Comparison of ENCODE assay signal across 21 cellular contexts in the genomic region with DNA sequence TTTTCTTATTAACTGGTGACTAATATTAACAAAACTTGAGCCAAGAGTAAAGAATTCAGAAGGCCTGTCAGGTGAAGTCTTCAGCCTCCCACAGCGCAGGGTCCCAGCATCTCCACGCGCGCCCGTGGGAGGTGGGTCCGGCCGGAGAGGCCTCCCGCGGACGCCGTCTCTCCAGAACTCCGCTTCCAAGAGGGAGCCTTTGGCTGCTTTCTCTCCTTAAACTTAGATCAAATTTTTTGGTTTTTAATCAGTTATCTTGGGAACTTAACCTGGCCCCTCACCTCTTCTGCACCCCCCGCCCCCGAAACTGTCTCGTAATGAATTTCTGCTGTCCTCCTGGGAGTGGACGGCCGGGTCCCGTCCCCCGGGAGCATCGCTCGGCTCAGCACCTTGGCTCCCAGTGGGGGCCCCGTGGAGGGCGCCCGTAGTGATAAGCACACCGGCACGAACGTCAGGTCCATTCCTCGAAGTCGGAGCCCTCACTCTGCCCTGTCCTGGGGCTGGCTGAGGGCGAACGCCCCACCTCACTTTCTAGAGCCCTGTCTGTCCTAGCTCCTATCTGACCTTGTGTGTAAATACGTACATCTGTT. TPM values are rescaled to one million over a fixed set of nuclear protein-coding genes. Genes with fewer than 3 reads are reported as not detected.
DNase-seq lines count a peak whose midpoint lies in the region; ATAC-seq and TF ChIP-seq lines count a peak whose summit lies in the region.
"Had no signal": no experiment of that assay in that cellular context is flagged by ENCODE, and none has a peak within 500 bp of the region (broad histone marks: within the 10 kb centered on the region; RNA-seq: fewer than 3 reads in every experiment).

No MANE protein-coding gene starts in this region.

- no peaks in the 10 kb centered on the region for H3K9me2 ChIP-seq in SK-N-SH

- TF ChIP-seq RAD21 in SK-N-SH (IDR thresholded peaks at IDR 0.05; ENCODE audit: low read length): no peak

- WGBS in SK-N-SH (ENCODE audit: low lambda C conversion rate): 96% methylated on average over 25 of the region's 32 CpGs

- peaks cover 6% of the 10 kb centered on the region for H3F3A ChIP-seq in SK-N-SH (replicated peaks; ENCODE audit: insufficient read depth)

- H4K20me1 ChIP-seq in SK-N-SH (ENCODE audit: insufficient read depth): no peaks in the 10 kb centered on the region
- H4K20me1 ChIP-seq in BLaER1 treated with 17β-estradiol and CSF1 and Interleukin-3, amounts not matched to agents 10 nM and 100 nM: peaks cover 0 to 57% (median 13%) of the 10 kb centered on the region in 11 experiments; a peak in 13 of 22 replicates

- no peak overlapping the region for H3K9ac ChIP-seq in SK-N-SH
- H3K9ac ChIP-seq in BLaER1 treated with 17β-estradiol and CSF1 and Interleukin-3, amounts not matched to agents 10 nM and 100 nM: peak overlapping the region in 2 of 11 experiments; percentile 32 to 50; a peak in 3 of 22 replicates

- in situ Hi-C loops in G401 (cut with HindIII; ENCODE audit: low sequenced_read_pairs): no loop called here

- TF ChIP-seq CTCF in SK-N-SH (IDR thresholded peaks at IDR 0.05) (no peak), VCaP (conservative IDR thresholded peaks at IDR 0.05) (no peak), nephron progenitor cell (IDR thresholded peaks at IDR 0.05) (no peak)

- H3K27ac ChIP-seq in SK-N-SH (ENCODE audit: low read depth in 2 of 2, low read length in 1 of 2) (no peak overlapping the region), VCaP (peak overlapping the region; percentile 100)
- no peak overlapping the region for H3K27ac ChIP-seq in BLaER1 treated with 17β-estradiol and CSF1 and Interleukin-3, amounts not matched to agents 10 nM and 100 nM
- H3K27ac ChIP-seq: 22Rv1, Peyer's patch, SJCRH30 had no signal

- peaks cover 24% of the 10 kb centered on the region for H3K27me3 Mint-ChIP-seq in nephron progenitor cell (ENCODE audit: low read depth, poor library complexity)
- H3K27me3 Mint-ChIP-seq: CD8-positive, alpha-beta memory T cell had no signal

- no peaks in the 10 kb centered on the region for H3K79me2 ChIP-seq in SK-N-SH (ENCODE audit: insufficient read depth)

- no peaks in the 10 kb centered on the region for H3K9me3 ChIP-seq in SK-N-SH
- no peaks in the 10 kb centered on the region for H3K9me3 ChIP-seq in BLaER1 treated with 17β-estradiol and CSF1 and Interleukin-3, amounts not matched to agents 10 nM and 100 nM (replicated peaks in 1 of 11)
- H3K9me3 ChIP-seq: Peyer's patch, SJCRH30 had no signal

- no peaks in the 10 kb centered on the region for H3K36me3 Mint-ChIP-seq in nephron progenitor cell (ENCODE audit: low read depth)

- no peak overlapping the region for H3K4me3 ChIP-seq in SK-N-SH (ENCODE audit: low read depth in 2 of 2, low read length in 1 of 2)
- H3K4me3 ChIP-seq in BLaER1 treated with 17β-estradiol and CSF1 and Interleukin-3, amounts not matched to agents 10 nM and 100 nM: no peak overlapping the region
- H3K4me3 ChIP-seq: Peyer's patch, SJCRH30 had no signal

- no peak overlapping the region for H2AFZ ChIP-seq in SK-N-SH (ENCODE audit: low read depth)

- CTCF ChIA-PET in SK-N-SH (lab: Yijun Ruan, JAX): interaction anchor here (1.4 kb wide), 1 partner anchor 171 kb away, joined by 3 read pairs; no protein-coding TSS in a partner anchor

- POLR2A ChIA-PET in SK-N-SH (lab: Yijun Ruan, JAX): interaction anchor here (1.2 kb wide), 1 partner anchor 29 kb away, joined by 4 read pairs; a partner anchor contains a TSS

- DNase-seq in SK-N-SH: peak; percentile 33
- DNase-seq in nephron progenitor cell: no peak
- DNase-seq in stimulated activated CD4-positive, alpha-beta T cell treated with anti-CD3 and anti-CD28 coated beads, Interleukin-1b, Interleukin-23, amount 100 ng/mL, for 48 hours: no peak
- DNase-seq in MV-4-11 (lab: John Stamatoyannopoulos, UW): no peak
- DNase-seq in G401 (ENCODE audit: low spot score): no peak
- DNase-seq: CD8-positive, alpha-beta memory T cell; GDM1; MM.1S; NCI-H1092 treated with DMSO at 0.1 percent for 48 hours; NCI-H1436 treated with DMSO at 0.1 percent for 48 hours; NCI-H2029; NCI-H345; NCI-H524; NCI-H774; NK-92 treated with Interleukin-12 subunit alpha and Interleukin-12 subunit beta, amount 100 ng/mL, for 24 hours; Peyer's patch; SJCRH30 had no signal

- peaks cover 72% of the 10 kb centered on the region for H3K4me1 Mint-ChIP-seq in nephron progenitor cell

- peaks cover 15 to 41% of the 10 kb centered on the region in 2 experiments for H3K36me3 ChIP-seq in SK-N-SH (replicated peaks in 1 of 2; ENCODE audit: control insufficient read depth in 1 of 2, insufficient read depth in 2 of 2, low read length in 1 of 2)
- H3K36me3 ChIP-seq in BLaER1 treated with 17β-estradiol and CSF1 and Interleukin-3, amounts not matched to agents 10 nM and 100 nM: peaks cover 0 to 46% (median 8%) of the 10 kb centered on the region in 11 experiments; a peak in 13 of 22 replicates
- H3K36me3 ChIP-seq: SJCRH30 had no signal

- H3K4me2 ChIP-seq in SK-N-SH: no peak overlapping the region
- peak overlapping the region; percentile 11 to 66 (median 48); a peak in 18 of 22 replicates for H3K4me2 ChIP-seq in BLaER1 treated with 17β-estradiol and CSF1 and Interleukin-3, amounts not matched to agents 10 nM and 100 nM

- ATAC-seq in SK-N-SH treated with all-trans-retinoic acid at 6 μM for 48 hours: no peak

- H3K27ac Mint-ChIP-seq in nephron progenitor cell: peak overlapping the region; percentile 91
- H3K27ac Mint-ChIP-seq: CD8-positive, alpha-beta memory T cell had no signal

- H3K9me3 Mint-ChIP-seq in nephron progenitor cell: no peaks in the 10 kb centered on the region
- H3K9me3 Mint-ChIP-seq: CD8-positive, alpha-beta memory T cell had no signal

- TF ChIP-seq EP300 in SK-N-SH (IDR thresholded peaks at IDR 0.05; ENCODE audit: borderline replicate concordance in 1 of 2, low read depth in 1 of 2, low read length in 1 of 2): no peak

- H3K27me3 ChIP-seq in SK-N-SH (ENCODE audit: insufficient read depth): no peaks in the 10 kb centered on the region
- H3K27me3 ChIP-seq in BLaER1 treated with 17β-estradiol and CSF1 and Interleukin-3, amounts not matched to agents 10 nM and 100 nM: peaks cover 14 to 56% (median 43%) of the 10 kb centered on the region in 11 experiments; a peak in 20 of 22 replicates
- H3K27me3 ChIP-seq: Peyer's patch, SJCRH30 had no signal

- no peak overlapping the region for H3K4me3 Mint-ChIP-seq in nephron progenitor cell
- H3K4me3 Mint-ChIP-seq: CD8-positive, alpha-beta memory T cell had no signal

- H3K4me1 ChIP-seq in SK-N-SH (ENCODE audit: control insufficient read depth in 1 of 2, insufficient read depth in 2 of 2, low read depth in 1 of 2, low read length in 1 of 2): no peaks in the 10 kb centered on the region
- peaks cover 3 to 68% (median 56%) of the 10 kb centered on the region in 10 experiments; a peak in 19 of 20 replicates for H3K4me1 ChIP-seq in BLaER1 treated with 17β-estradiol and CSF1 and Interleukin-3, amounts not matched to agents 10 nM and 100 nM

TF ChIP-seq in SK-N-SH, 30 proteins besides CTCF, POLR2A, EP300 and RAD21:
- TF ChIP-seq FOXJ3 (CRISPR knock-in tag; IDR thresholded peaks at IDR 0.05): no peak
- TF ChIP-seq NRF1 (IDR thresholded peaks at IDR 0.05; ENCODE audit: low read depth, low read length): no peak
- TF ChIP-seq, protein P1, sequence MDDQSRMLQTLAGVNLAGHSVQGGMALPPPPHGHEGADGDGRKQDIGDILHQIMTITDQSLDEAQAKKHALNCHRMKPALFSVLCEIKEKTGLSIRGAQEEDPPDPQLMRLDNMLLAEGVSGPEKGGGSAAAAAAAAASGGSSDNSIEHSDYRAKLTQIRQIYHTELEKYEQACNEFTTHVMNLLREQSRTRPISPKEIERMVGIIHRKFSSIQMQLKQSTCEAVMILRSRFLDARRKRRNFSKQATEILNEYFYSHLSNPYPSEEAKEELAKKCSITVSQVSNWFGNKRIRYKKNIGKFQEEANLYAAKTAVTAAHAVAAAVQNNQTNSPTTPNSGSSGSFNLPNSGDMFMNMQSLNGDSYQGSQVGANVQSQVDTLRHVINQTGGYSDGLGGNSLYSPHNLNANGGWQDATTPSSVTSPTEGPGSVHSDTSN (IDR thresholded peaks at IDR 0.05): no peak
- no peak for TF ChIP-seq RCOR1 (IDR thresholded peaks at IDR 0.05; ENCODE audit: low read length)
- no peak for TF ChIP-seq SMC3 (IDR thresholded peaks at IDR 0.05; ENCODE audit: low read depth, low read length)

TF ChIP-seq in SK-N-SH treated with all-trans-retinoic acid at 6 μM for 48 hours, 23 proteins besides CTCF, POLR2A, EP300 and RAD21 (continues in another document):
- TF ChIP-seq, protein P2, sequence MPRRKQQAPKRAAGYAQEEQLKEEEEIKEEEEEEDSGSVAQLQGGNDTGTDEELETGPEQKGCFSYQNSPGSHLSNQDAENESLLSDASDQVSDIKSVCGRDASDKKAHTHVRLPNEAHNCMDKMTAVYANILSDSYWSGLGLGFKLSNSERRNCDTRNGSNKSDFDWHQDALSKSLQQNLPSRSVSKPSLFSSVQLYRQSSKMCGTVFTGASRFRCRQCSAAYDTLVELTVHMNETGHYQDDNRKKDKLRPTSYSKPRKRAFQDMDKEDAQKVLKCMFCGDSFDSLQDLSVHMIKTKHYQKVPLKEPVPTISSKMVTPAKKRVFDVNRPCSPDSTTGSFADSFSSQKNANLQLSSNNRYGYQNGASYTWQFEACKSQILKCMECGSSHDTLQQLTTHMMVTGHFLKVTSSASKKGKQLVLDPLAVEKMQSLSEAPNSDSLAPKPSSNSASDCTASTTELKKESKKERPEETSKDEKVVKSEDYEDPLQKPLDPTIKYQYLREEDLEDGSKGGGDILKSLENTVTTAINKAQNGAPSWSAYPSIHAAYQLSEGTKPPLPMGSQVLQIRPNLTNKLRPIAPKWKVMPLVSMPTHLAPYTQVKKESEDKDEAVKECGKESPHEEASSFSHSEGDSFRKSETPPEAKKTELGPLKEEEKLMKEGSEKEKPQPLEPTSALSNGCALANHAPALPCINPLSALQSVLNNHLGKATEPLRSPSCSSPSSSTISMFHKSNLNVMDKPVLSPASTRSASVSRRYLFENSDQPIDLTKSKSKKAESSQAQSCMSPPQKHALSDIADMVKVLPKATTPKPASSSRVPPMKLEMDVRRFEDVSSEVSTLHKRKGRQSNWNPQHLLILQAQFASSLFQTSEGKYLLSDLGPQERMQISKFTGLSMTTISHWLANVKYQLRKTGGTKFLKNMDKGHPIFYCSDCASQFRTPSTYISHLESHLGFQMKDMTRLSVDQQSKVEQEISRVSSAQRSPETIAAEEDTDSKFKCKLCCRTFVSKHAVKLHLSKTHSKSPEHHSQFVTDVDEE (CRISPR knock-in tag; IDR thresholded peaks at IDR 0.05): no peak
- no peak for TF ChIP-seq CSDC2 (CRISPR knock-in tag; IDR thresholded peaks at IDR 0.05)

RNA-seq across cellular contexts. Expression of a gene that starts 29.5 kb away (rescaled TPM):
- 17.5 and 18.9 TPM in 2 replicates for polyA plus RNA-seq in SK-N-SH (2012; rRNA removed)
- 12.4 and 14.8 TPM in 2 replicates for polyA plus RNA-seq in SK-N-SH (2012; cell fraction: cytosol; rRNA removed)
- 42.6 and 53.7 TPM in 2 replicates for polyA plus RNA-seq in SK-N-SH (2012; cell fraction: nucleus; rRNA removed)
- 11.1 and 15.4 TPM in 2 replicates for total RNA-seq in G401 (2014; rRNA removed; shearing (Covaris generic))
